13 cellular contexts compared by ENCODE assay signal in the genomic region with DNA sequence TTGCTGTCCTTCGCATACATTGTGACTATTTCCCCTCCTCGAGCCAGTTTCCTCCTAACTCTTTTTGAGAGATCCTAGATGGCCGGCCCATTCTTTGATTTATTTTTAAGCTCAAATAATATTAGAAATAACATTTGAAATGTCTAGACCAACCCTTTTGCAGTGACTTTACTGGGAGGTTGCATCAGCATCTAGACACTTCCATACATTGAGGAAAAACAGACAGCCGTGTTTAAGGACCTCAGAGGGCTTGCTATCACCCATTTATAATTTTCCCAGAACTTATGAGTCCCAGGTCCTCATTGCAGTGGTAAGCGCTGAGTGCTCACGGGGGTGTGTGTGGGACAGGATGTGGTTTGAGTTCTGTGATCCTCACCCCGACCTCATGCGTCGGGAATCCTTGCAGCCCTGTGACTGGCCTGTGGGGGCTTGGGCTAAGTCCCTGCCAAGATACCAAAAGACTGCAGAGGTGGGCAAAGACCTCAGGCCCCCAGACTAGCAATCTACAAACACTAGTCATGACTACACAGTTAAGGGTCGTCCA. TPM values are rescaled to one million over a fixed set of nuclear protein-coding genes. Genes with fewer than 3 reads are reported as not detected.
A peak's percentile ranks its signal among the peaks of the same experiment; 100 is the strongest.
DNase-seq lines count a peak whose midpoint lies in the region; ATAC-seq and TF ChIP-seq lines count a peak whose summit lies in the region.
"Had no signal": no experiment of that assay in that cellular context is flagged by ENCODE, and none has a peak within 500 bp of the region (broad histone marks: within the 10 kb centered on the region; RNA-seq: fewer than 3 reads in every experiment).

A gene with protein sequence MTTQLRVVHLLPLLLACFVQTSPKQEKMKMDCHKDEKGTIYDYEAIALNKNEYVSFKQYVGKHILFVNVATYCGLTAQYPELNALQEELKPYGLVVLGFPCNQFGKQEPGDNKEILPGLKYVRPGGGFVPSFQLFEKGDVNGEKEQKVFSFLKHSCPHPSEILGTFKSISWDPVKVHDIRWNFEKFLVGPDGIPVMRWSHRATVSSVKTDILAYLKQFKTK (plus strand): TSS at position 386 of the 544 bp plus-strand sequence. CDS start 133 bp downstream, at position 519.

- H2AFZ ChIP-seq in smooth muscle cell (ENCODE audit: low read depth) = no peak within 1 kb of the TSS

- intact Hi-C loops in activated CD4-positive, alpha-beta memory T cell treated with anti-CD3 and anti-CD28 coated beads for 36 hours (cut with micrococcal nuclease) = no loop called here
- intact Hi-C loops in aorta (cut with DNase I) = no loop called here

- no peak within 1 kb of the TSS for H3K4me3 Mint-ChIP-seq in activated CD4-positive, alpha-beta memory T cell treated with anti-CD3 and anti-CD28 coated beads for 36 hours
- no peak within 1 kb of the TSS for H3K4me3 Mint-ChIP-seq in activated CD4-positive, alpha-beta memory T cell treated with anti-CD3 and anti-CD28 coated beads, Interleukin-2, amount 10 ng/mL, durations not matched to agents 7 days and 5 days
- H3K4me3 Mint-ChIP-seq: memory B cell had no signal

- peak; percentile 41 for DNase-seq in activated CD4-positive, alpha-beta memory T cell treated with anti-CD3 and anti-CD28 coated beads for 36 hours
- no peak for DNase-seq in activated CD4-positive, alpha-beta memory T cell treated with anti-CD3 and anti-CD28 coated beads, Interleukin-2, amount 10 ng/mL, durations not matched to agents 7 days and 5 days
- DNase-seq in M059J (ENCODE audit: low read depth) (peak; percentile 33), astrocyte of the hippocampus (ENCODE audit: low read depth, low spot score) (peak; percentile 6), smooth muscle cell (lab: John Stamatoyannopoulos, UW; ENCODE audit: unreplicated experiment) (no peak), aorta (no peak), NCI-H748 treated with DMSO at 0.1 percent for 48 hours (lab: John Stamatoyannopoulos, UW) (no peak)
- DNase-seq in effector CD8-positive, alpha-beta T cell (lab: John Stamatoyannopoulos, UW) = no peak
- DNase-seq: MM.1S had no signal

- peaks cover 18% of the 10 kb centered on the region for H3K27me3 Mint-ChIP-seq in activated CD4-positive, alpha-beta memory T cell treated with anti-CD3 and anti-CD28 coated beads for 36 hours
- peaks cover 40% of the 10 kb centered on the region for H3K27me3 Mint-ChIP-seq in activated CD4-positive, alpha-beta memory T cell treated with anti-CD3 and anti-CD28 coated beads, Interleukin-2, amount 10 ng/mL, durations not matched to agents 7 days and 5 days

- H3K27ac ChIP-seq in smooth muscle cell (ENCODE audit: low read depth) = peak within 1 kb of the TSS; percentile 48
- no peak within 1 kb of the TSS for H3K27ac ChIP-seq in aorta (ENCODE audit: low read depth in 1 of 2, low read length in 2 of 2)

- TF ChIP-seq CTCF in smooth muscle cell (IDR thresholded peaks at IDR 0.05; ENCODE audit: borderline replicate concordance, insufficient read depth, poor library complexity, severe bottlenecking) = no peak

- no peaks in the 10 kb centered on the region for H3F3A ChIP-seq in smooth muscle cell (ENCODE audit: low read depth)

- H3K27ac Mint-ChIP-seq in activated CD4-positive, alpha-beta memory T cell treated with anti-CD3 and anti-CD28 coated beads for 36 hours = no peak within 1 kb of the TSS
- H3K27ac Mint-ChIP-seq in activated CD4-positive, alpha-beta memory T cell treated with anti-CD3 and anti-CD28 coated beads, Interleukin-2, amount 10 ng/mL, durations not matched to agents 7 days and 5 days = no peak within 1 kb of the TSS
- H3K27ac Mint-ChIP-seq: memory B cell had no signal

- no peak for ATAC-seq in aorta (ENCODE audit: low FRiP score)

- H3K79me2 ChIP-seq in smooth muscle cell (ENCODE audit: low read depth) = no peaks in the 10 kb centered on the region

- peak within 1 kb of the TSS; percentile 42 for H3K4me2 ChIP-seq in smooth muscle cell

- H3K36me3 Mint-ChIP-seq in activated CD4-positive, alpha-beta memory T cell treated with anti-CD3 and anti-CD28 coated beads for 36 hours = no peaks in the 10 kb centered on the region
- H3K36me3 Mint-ChIP-seq in activated CD4-positive, alpha-beta memory T cell treated with anti-CD3 and anti-CD28 coated beads, Interleukin-2, amount 10 ng/mL, durations not matched to agents 7 days and 5 days (ENCODE audit: low read depth) = no peaks in the 10 kb centered on the region
- H3K36me3 Mint-ChIP-seq: memory B cell had no signal

- H3K4me3 ChIP-seq in smooth muscle cell (no peak within 1 kb of the TSS), aorta (ENCODE audit: low read length in 2 of 2) (no peak within 1 kb of the TSS)

- H3K36me3 ChIP-seq in smooth muscle cell (ENCODE audit: low read depth) = no peaks in the 10 kb centered on the region
- H3K36me3 ChIP-seq in aorta (ENCODE audit: control insufficient read depth in 1 of 2, insufficient read depth in 2 of 2, low read length in 1 of 2) = no peaks in the 10 kb centered on the region

- H3K27me3 ChIP-seq in smooth muscle cell (ENCODE audit: low read depth) (no peaks in the 10 kb centered on the region), aorta (ENCODE audit: control insufficient read depth in 1 of 2, insufficient read depth in 2 of 2, low read length in 1 of 2) (no peaks in the 10 kb centered on the region)

- H3K9me3 ChIP-seq in smooth muscle cell (replicated peaks; ENCODE audit: low read depth) (no peaks in the 10 kb centered on the region), aorta (ENCODE audit: control insufficient read depth, low read length) (no peaks in the 10 kb centered on the region)

- H3K4me1 ChIP-seq in smooth muscle cell (ENCODE audit: low read depth) (peaks cover 16% of the 10 kb centered on the region), aorta (ENCODE audit: control insufficient read depth in 1 of 2, insufficient read depth in 2 of 2, low read length in 2 of 2) (no peaks in the 10 kb centered on the region)

- peaks cover 26% of the 10 kb centered on the region for H3K4me1 Mint-ChIP-seq in activated CD4-positive, alpha-beta memory T cell treated with anti-CD3 and anti-CD28 coated beads for 36 hours (ENCODE audit: low read depth)
- peaks cover 24% of the 10 kb centered on the region for H3K4me1 Mint-ChIP-seq in activated CD4-positive, alpha-beta memory T cell treated with anti-CD3 and anti-CD28 coated beads, Interleukin-2, amount 10 ng/mL, durations not matched to agents 7 days and 5 days
- H3K4me1 Mint-ChIP-seq: memory B cell had no signal

- no peak within 1 kb of the TSS for H3K9ac ChIP-seq in smooth muscle cell (ENCODE audit: low read depth)

- WGBS in smooth muscle cell (ENCODE audit: low lambda C conversion rate) = 43% methylated on average over 10 of the region's 10 CpGs
- 38 to 45% methylated on average over 10 of the region's 10 CpGs for WGBS in aorta, 2 donors

- POLR2A ChIA-PET in activated CD4-positive, alpha-beta memory T cell treated with anti-CD3 and anti-CD28 coated beads for 36 hours (lab: Charles Lee) = interaction anchor here (0.6 kb wide), 1 partner anchor 653 kb away, joined by 3 read pairs; a partner anchor contains a TSS
- POLR2A ChIA-PET in activated CD4-positive, alpha-beta memory T cell treated with anti-CD3 and anti-CD28 coated beads, Interleukin-2, amount 10 ng/mL, durations not matched to agents 7 days and 5 days (lab: Charles Lee) = no interaction called here

- no peaks in the 10 kb centered on the region for H3K9me3 Mint-ChIP-seq in activated CD4-positive, alpha-beta memory T cell treated with anti-CD3 and anti-CD28 coated beads for 36 hours
- H3K9me3 Mint-ChIP-seq in activated CD4-positive, alpha-beta memory T cell treated with anti-CD3 and anti-CD28 coated beads, Interleukin-2, amount 10 ng/mL, durations not matched to agents 7 days and 5 days = no peaks in the 10 kb centered on the region

- CTCF ChIA-PET in activated CD4-positive, alpha-beta memory T cell treated with anti-CD3 and anti-CD28 coated beads for 36 hours (lab: Charles Lee) = no interaction called here
- CTCF ChIA-PET in activated CD4-positive, alpha-beta memory T cell treated with anti-CD3 and anti-CD28 coated beads, Interleukin-2, amount 10 ng/mL, durations not matched to agents 7 days and 5 days (lab: Charles Lee) = no interaction called here

- H4K20me1 ChIP-seq in smooth muscle cell (ENCODE audit: low read depth) = no peaks in the 10 kb centered on the region

RNA-seq across cellular contexts. Expression of the gene that starts here (rescaled TPM):
- total RNA-seq in activated CD4-positive, alpha-beta memory T cell treated with anti-CD3 and anti-CD28 coated beads for 36 hours = not detected
- total RNA-seq in activated CD4-positive, alpha-beta memory T cell treated with anti-CD3 and anti-CD28 coated beads, Interleukin-2, amount 10 ng/mL, durations not matched to agents 7 days and 5 days = not detected
- total RNA-seq in M059J (2014; rRNA removed; shearing (Covaris generic)) = not detected in 2 replicates
- total RNA-seq in smooth muscle cell (2.3 and 12.8 TPM in 2 replicates), aorta (not detected)
- polyA plus RNA-seq in smooth muscle cell (6.5 and 9.5 TPM in 2 replicates), aorta (not detected)
- total RNA-seq: osteoblast, SK-MEL-5, skeletal muscle tissue had no signal

Comparison
In these comparisons a context has a peak if more than half of its experiments do, and no peak if none do; other contexts are left out.
1. Peak in DNase-seq in activated CD4-positive, alpha-beta memory T cell treated with anti-CD3 and anti-CD28 coated beads for 36 hours; RNA of the gene not detected or under 1 TPM.
2. Peak in DNase-seq in M059J; RNA of the gene not detected or under 1 TPM.